20 cellular contexts compared by ENCODE assay signal in genomic region chr5:14730466-14730865, GRCh38.
"Had no signal": no experiment of that assay in that cellular context is flagged by ENCODE, and none has a peak within 500 bp of the region (broad histone marks: within the 10 kb centered on the region; RNA-seq: fewer than 3 reads in every experiment).

No MANE protein-coding gene starts in this region.

- H3K27ac ChIP-seq: body of pancreas, epithelial cell of prostate, gastroesophageal sphincter, right lobe of liver, skin epidermis, tibial artery, WERI-Rb-1 had no signal

- H3K4me3 ChIP-seq: body of pancreas, cardiac muscle cell, gastroesophageal sphincter, right lobe of liver, skin epidermis, tibial artery had no signal

- H3K27me3 ChIP-seq: body of pancreas, cardiac muscle cell, gastroesophageal sphincter, right lobe of liver, tibial artery had no signal

- H3K27me3 Mint-ChIP-seq: activated naive CD4-positive, alpha-beta T cell treated with anti-CD3 and anti-CD28 coated beads, Interleukin-2, amount 50 U/mL, for 24 hours; stimulated activated memory B cell treated with anti-CD40 and anti-IgM and Interleukin-4, amounts not matched to agents 10 μg/mL and 1 μg/mL and 100 μg/mL, for 72 hours had no signal

- H3K27ac Mint-ChIP-seq: activated CD8-positive, alpha-beta T cell treated with anti-CD3 and anti-CD28 coated beads, Interleukin-2, amount 10 ng/mL, durations not matched to agents 7 days and 5 days; stimulated activated memory B cell treated with anti-CD40 and anti-IgM and Interleukin-4, amounts not matched to agents 10 μg/mL and 1 μg/mL and 100 μg/mL, for 72 hours had no signal

- H3K9me3 ChIP-seq: body of pancreas, gastroesophageal sphincter, right lobe of liver, tibial artery had no signal

- ATAC-seq: activated CD8-positive, alpha-beta T cell treated with anti-CD3 and anti-CD28 coated beads, Interleukin-2, amount 10 ng/mL, durations not matched to agents 7 days and 5 days; body of pancreas; gastroesophageal sphincter; right lobe of liver; SK-N-SH treated with all-trans-retinoic acid at 6 μM for 48 hours; stimulated activated memory B cell treated with anti-CD40 and anti-IgM and Interleukin-4, amounts not matched to agents 10 μg/mL and 1 μg/mL and 100 μg/mL, for 72 hours had no signal

- H3K9me3 Mint-ChIP-seq: activated naive CD4-positive, alpha-beta T cell treated with anti-CD3 and anti-CD28 coated beads, Interleukin-2, amount 50 U/mL, for 24 hours; nephron progenitor cell; stimulated activated memory B cell treated with anti-CD40 and anti-IgM and Interleukin-4, amounts not matched to agents 10 μg/mL and 1 μg/mL and 100 μg/mL, for 72 hours had no signal

- DNase-seq: activated CD4-positive, alpha-beta T cell treated with anti-CD3 and anti-CD28 coated beads for 1 hour; activated CD4-positive, alpha-beta T cell treated with anti-CD3 and anti-CD28 coated beads, Interleukin-2, amount 50 U/mL, for 1 hour; activated CD8-positive, alpha-beta T cell treated with anti-CD3 and anti-CD28 coated beads, Interleukin-2, amount 10 ng/mL, durations not matched to agents 7 days and 5 days; activated effector memory CD4-positive, alpha-beta T cell treated with anti-CD3 and anti-CD28 coated beads, Interleukin-2, amount 50 U/mL, for 16 hours; anterior cingulate cortex; body of pancreas; head of caudate nucleus; nephron progenitor cell; occipital lobe; right lobe of liver; stimulated activated CD4-positive, alpha-beta T cell treated with anti-CD3 and anti-CD28 coated beads, Interleukin-1b, Interleukin-23, amount 100 ng/mL, for 48 hours had no signal

- H3K4me3 Mint-ChIP-seq: activated CD8-positive, alpha-beta T cell treated with anti-CD3 and anti-CD28 coated beads, Interleukin-2, amount 10 ng/mL, durations not matched to agents 7 days and 5 days; activated naive CD4-positive, alpha-beta T cell treated with anti-CD3 and anti-CD28 coated beads, Interleukin-2, amount 50 U/mL, for 24 hours; nephron progenitor cell; stimulated activated memory B cell treated with anti-CD40 and anti-IgM and Interleukin-4, amounts not matched to agents 10 μg/mL and 1 μg/mL and 100 μg/mL, for 72 hours had no signal

- H3K36me3 ChIP-seq: cardiac muscle cell, right lobe of liver had no signal
